In genomic region chr6:708237-708598, GRCh38 we compare ENCODE assay signal across 22 cellular contexts. TPM values are rescaled to one million over a fixed set of nuclear protein-coding genes. Genes with fewer than 3 reads are reported as not detected.
"Had no signal": no experiment of that assay in that cellular context is flagged by ENCODE, and none has a peak within 500 bp of the region (broad histone marks: within the 10 kb centered on the region; RNA-seq: fewer than 3 reads in every experiment).

No MANE protein-coding gene starts in this region.

- H3K9me3 ChIP-seq: heart right ventricle, mucosa of descending colon, ovary, thoracic aorta had no signal

- H3K36me3 Mint-ChIP-seq: activated naive CD8-positive, alpha-beta T cell treated with anti-CD3 and anti-CD28 coated beads for 36 hours; immature natural killer cell; memory B cell; T-cell had no signal

- H3K27ac Mint-ChIP-seq: activated CD4-positive, alpha-beta memory T cell treated with anti-CD3 and anti-CD28 coated beads, Interleukin-2, amount 10 ng/mL, durations not matched to agents 7 days and 5 days; activated CD8-positive, alpha-beta memory T cell treated with anti-CD3 and anti-CD28 coated beads, Interleukin-2, amount 10 ng/mL, durations not matched to agents 7 days and 5 days; activated naive CD8-positive, alpha-beta T cell treated with anti-CD3 and anti-CD28 coated beads for 36 hours; immature natural killer cell; memory B cell; stimulated activated naive CD8-positive, alpha-beta T cell treated with anti-CD3 and anti-CD28 coated beads, Interleukin-15, amount 100 ng/mL, for 72 hours; T-cell had no signal

- H3K9me3 Mint-ChIP-seq: activated CD4-positive, alpha-beta memory T cell treated with anti-CD3 and anti-CD28 coated beads, Interleukin-2, amount 10 ng/mL, durations not matched to agents 7 days and 5 days; activated naive CD8-positive, alpha-beta T cell treated with anti-CD3 and anti-CD28 coated beads for 36 hours; immature natural killer cell; memory B cell; stimulated activated naive CD8-positive, alpha-beta T cell treated with anti-CD3 and anti-CD28 coated beads, Interleukin-15, amount 100 ng/mL, for 72 hours; T-cell had no signal

- H3K27ac ChIP-seq: body of pancreas, heart right ventricle, ovary, thoracic aorta had no signal

- H3K4me3 Mint-ChIP-seq: activated CD4-positive, alpha-beta memory T cell treated with anti-CD3 and anti-CD28 coated beads, Interleukin-2, amount 10 ng/mL, durations not matched to agents 7 days and 5 days; activated CD8-positive, alpha-beta memory T cell treated with anti-CD3 and anti-CD28 coated beads, Interleukin-2, amount 10 ng/mL, durations not matched to agents 7 days and 5 days; activated naive CD8-positive, alpha-beta T cell treated with anti-CD3 and anti-CD28 coated beads for 36 hours; immature natural killer cell; memory B cell; naive thymus-derived CD4-positive, alpha-beta T cell; stimulated activated naive CD8-positive, alpha-beta T cell treated with anti-CD3 and anti-CD28 coated beads, Interleukin-15, amount 100 ng/mL, for 72 hours; T-cell had no signal

- H3K27me3 ChIP-seq: ovary had no signal

- H3K4me3 ChIP-seq: body of pancreas, heart right ventricle, mucosa of descending colon, ovary, thoracic aorta had no signal

- H3K36me3 ChIP-seq: heart right ventricle, ovary, thoracic aorta had no signal

- H3K4me2 ChIP-seq: smooth muscle cell had no signal

- H3K27me3 Mint-ChIP-seq: activated CD8-positive, alpha-beta memory T cell treated with anti-CD3 and anti-CD28 coated beads, Interleukin-2, amount 10 ng/mL, durations not matched to agents 7 days and 5 days; activated naive CD8-positive, alpha-beta T cell treated with anti-CD3 and anti-CD28 coated beads for 36 hours had no signal

- ATAC-seq: activated CD8-positive, alpha-beta memory T cell treated with anti-CD3 and anti-CD28 coated beads, Interleukin-2, amount 10 ng/mL, durations not matched to agents 7 days and 5 days; body of pancreas; heart right ventricle; left ventricle myocardium superior; mucosa of descending colon; naive thymus-derived CD4-positive, alpha-beta T cell; sciatic nerve; stimulated activated naive CD8-positive, alpha-beta T cell treated with anti-CD3 and anti-CD28 coated beads, Interleukin-15, amount 100 ng/mL, for 72 hours; T-cell had no signal

- DNase-seq: activated CD4-positive, alpha-beta memory T cell treated with anti-CD3 and anti-CD28 coated beads, Interleukin-2, amount 10 ng/mL, durations not matched to agents 7 days and 5 days; activated CD4-positive, alpha-beta T cell treated with anti-CD3 and anti-CD28 coated beads for 48 hours; activated CD4-positive, CD25-positive, alpha-beta regulatory T cell; activated CD8-positive, alpha-beta memory T cell treated with anti-CD3 and anti-CD28 coated beads, Interleukin-2, amount 10 ng/mL, durations not matched to agents 7 days and 5 days; activated naive CD8-positive, alpha-beta T cell treated with anti-CD3 and anti-CD28 coated beads for 36 hours; amniotic stem cell; body of pancreas; caudate nucleus; erythroblast; heart right ventricle; immature natural killer cell; left ventricle myocardium superior; mucosa of descending colon; naive thymus-derived CD4-positive, alpha-beta T cell; ovary; stimulated activated CD4-positive, alpha-beta T cell treated with anti-CD3 and anti-CD28 coated beads, Interleukin-4, amount 100 ng/mL, for 1 hour; stimulated activated naive CD8-positive, alpha-beta T cell treated with anti-CD3 and anti-CD28 coated beads, Interleukin-15, amount 100 ng/mL, for 72 hours; T-cell had no signal

RNA-seq across cellular contexts. Expression of gene HUS1B, which starts 51.3 kb away (rescaled TPM):
- total RNA-seq: left ventricle myocardium superior had no signal
